ENCODE assay signal across 8 cellular contexts in genomic region chr6:44257753-44258324, GRCh38. TPM values are rescaled to one million over a fixed set of nuclear protein-coding genes. Genes with fewer than 3 reads are reported as not detected.
DNase-seq lines count a peak whose midpoint lies in the region; ATAC-seq, FAIRE-seq and TF ChIP-seq lines count a peak whose summit lies in the region.

No MANE protein-coding gene starts in this region.

- peak overlapping the region; percentile 90 for H3K9ac ChIP-seq in astrocyte (ENCODE audit: low read length)

- H3K4me3 ChIP-seq in astrocyte (ENCODE audit: insufficient read depth, low read depth, low read length), result peak overlapping the region; percentile 85
- peak overlapping the region; percentile 70 for H3K4me3 ChIP-seq in mononuclear cell (ENCODE audit: low read length)

- peaks cover 21% of the 10 kb centered on the region for H3K36me3 ChIP-seq in astrocyte (ENCODE audit: insufficient read depth, low read length)

- peaks cover 41% of the 10 kb centered on the region for H3K79me2 ChIP-seq in astrocyte (ENCODE audit: insufficient read depth, low read length)

- peak overlapping the region; percentile 93 for H3K27ac Mint-ChIP-seq in activated T-cell treated with anti-CD3 and anti-CD28 coated beads, Interleukin-2, amount 50 U/mL, for 72 hours
- peak overlapping the region; percentile 59 for H3K27ac Mint-ChIP-seq in astrocyte (ENCODE audit: unreplicated experiment)

- H3K27me3 ChIP-seq in astrocyte (ENCODE audit: insufficient read depth, low read length) (no peaks in the 10 kb centered on the region), mononuclear cell (ENCODE audit: insufficient read depth, low read length) (no peaks in the 10 kb centered on the region)

- ATAC-seq in activated T-cell treated with anti-CD3 and anti-CD28 coated beads, Interleukin-2, amount 50 U/mL, for 72 hours (replicated peaks in 1 of 2), result no peak
- peak; percentile 14 for ATAC-seq in HG03175 (IDR thresholded peaks at IDR 0.05; ENCODE audit: unreplicated experiment)

- H3K27me3 Mint-ChIP-seq in activated T-cell treated with anti-CD3 and anti-CD28 coated beads, Interleukin-2, amount 50 U/mL, for 72 hours (ENCODE audit: low read depth), result no peaks in the 10 kb centered on the region
- no peaks in the 10 kb centered on the region for H3K27me3 Mint-ChIP-seq in astrocyte (ENCODE audit: low read depth, unreplicated experiment)

- H3K4me1 ChIP-seq in astrocyte (ENCODE audit: insufficient read depth, low read length) (peaks cover 17% of the 10 kb centered on the region), mononuclear cell (ENCODE audit: insufficient read depth, low read length) (peaks cover 63% of the 10 kb centered on the region)

- peaks cover 64% of the 10 kb centered on the region for H3K4me1 Mint-ChIP-seq in activated T-cell treated with anti-CD3 and anti-CD28 coated beads, Interleukin-2, amount 50 U/mL, for 72 hours (ENCODE audit: low read depth)
- peaks cover 36% of the 10 kb centered on the region for H3K4me1 Mint-ChIP-seq in astrocyte (ENCODE audit: low read depth, unreplicated experiment)

- H4K20me1 ChIP-seq in astrocyte (ENCODE audit: insufficient read depth, low read length), result peaks cover 49% of the 10 kb centered on the region

- DNase-seq in activated T-cell treated with anti-CD3 and anti-CD28 coated beads, Interleukin-2, amount 50 U/mL, for 72 hours, result no peak
- no peak for DNase-seq in activated T-cell treated with anti-CD3 and anti-CD28 coated beads, Interleukin-2, amount 50 U/mL, for 48 hours
- no peak for DNase-seq in astrocyte (ENCODE audit: low read depth)
- no peak for DNase-seq in stimulated activated CD4-positive, alpha-beta T cell treated with anti-CD3 and anti-CD28 coated beads, Interleukin-4, amount 100 ng/mL, for 4 hours
- no peak for DNase-seq in NK-92 (lab: John Stamatoyannopoulos, UW; ENCODE audit: unreplicated experiment)
- DNase-seq in NCI-H2029 (lab: John Stamatoyannopoulos, UW), result no peak

- H3K9me3 ChIP-seq in astrocyte (ENCODE audit: insufficient read depth, low read depth, low read length), result no peaks in the 10 kb centered on the region
- no peaks in the 10 kb centered on the region for H3K9me3 ChIP-seq in mononuclear cell (ENCODE audit: low read depth, low read length)

- peaks cover 15 to 18% of the 10 kb centered on the region in 2 donors for H3K36me3 Mint-ChIP-seq in activated T-cell treated with anti-CD3 and anti-CD28 coated beads, Interleukin-2, amount 50 U/mL, for 72 hours (ENCODE audit: insufficient read depth in 2 of 2)
- peaks cover 10% of the 10 kb centered on the region for H3K36me3 Mint-ChIP-seq in astrocyte (ENCODE audit: low read depth, unreplicated experiment)

- peak overlapping the region; percentile 100 for H3K4me2 ChIP-seq in astrocyte (ENCODE audit: low read length)

- no peak for TF ChIP-seq CTCF in astrocyte (IDR thresholded peaks at IDR 0.05; ENCODE audit: insufficient read depth, low read depth, low read length)

- H3K4me3 Mint-ChIP-seq in activated T-cell treated with anti-CD3 and anti-CD28 coated beads, Interleukin-2, amount 50 U/mL, for 72 hours, result peak overlapping the region; percentile 77 to 82
- H3K4me3 Mint-ChIP-seq in astrocyte (ENCODE audit: unreplicated experiment), result peak overlapping the region; percentile 83

- H3K9me3 Mint-ChIP-seq in activated T-cell treated with anti-CD3 and anti-CD28 coated beads, Interleukin-2, amount 50 U/mL, for 72 hours, result no peaks in the 10 kb centered on the region
- H3K9me3 Mint-ChIP-seq in astrocyte (ENCODE audit: unreplicated experiment), result no peaks in the 10 kb centered on the region

- peak overlapping the region; percentile 51 for H3K27ac ChIP-seq in astrocyte (ENCODE audit: low read depth, low read length)

- no peak for FAIRE-seq in astrocyte (lab: Jason Lieb, UNC)

- peak overlapping the region; percentile 98 for H2AFZ ChIP-seq in astrocyte (ENCODE audit: low read depth, low read length)

RNA-seq across cellular contexts. Expression of gene SLC35B2, which starts 0.5 kb away (rescaled TPM):
- total RNA-seq in activated T-cell treated with anti-CD3 and anti-CD28 coated beads, Interleukin-2, amount 50 U/mL, for 72 hours, result 10 to 100 TPM; 13.9 to 16.9 TPM
- total RNA-seq in astrocyte (61.8 and 66.6 TPM in 2 replicates), mononuclear cell (8.2 TPM)

RNA-seq across cellular contexts. Expression of gene NFKBIE, which starts 7.5 kb away (rescaled TPM):
- total RNA-seq in activated T-cell treated with anti-CD3 and anti-CD28 coated beads, Interleukin-2, amount 50 U/mL, for 72 hours, result 10 to 100 TPM; 18.1 to 19.8 TPM
- total RNA-seq in astrocyte, result 10.1 and 11.0 TPM in 2 replicates
- total RNA-seq in mononuclear cell, result 125 TPM

RNA-seq across cellular contexts. Expression of gene HSP90AB1, which starts 10.9 kb away (rescaled TPM):
- 1,000 to 10,000 TPM in 1 of 2 donors, 100 to 1,000 TPM in 1; 915 to 1,109 TPM for total RNA-seq in activated T-cell treated with anti-CD3 and anti-CD28 coated beads, Interleukin-2, amount 50 U/mL, for 72 hours
- total RNA-seq in astrocyte (859 and 914 TPM in 2 replicates), mononuclear cell (442 TPM)

RNA-seq across cellular contexts. Expression of gene TMEM151B, which starts 12.4 kb away (rescaled TPM):
- under 1 TPM in 1 of 2 donors, not detected in 1; 0.25 TPM for total RNA-seq in activated T-cell treated with anti-CD3 and anti-CD28 coated beads, Interleukin-2, amount 50 U/mL, for 72 hours
- total RNA-seq in astrocyte, result 0.07 and 0.09 TPM in 2 replicates
- total RNA-seq in mononuclear cell, result not detected

RNA-seq across cellular contexts. Expression of gene SLC29A1, which starts 34.4 kb away (rescaled TPM):
- total RNA-seq in activated T-cell treated with anti-CD3 and anti-CD28 coated beads, Interleukin-2, amount 50 U/mL, for 72 hours, result 10 to 100 TPM; 21.7 to 28.0 TPM
- total RNA-seq in astrocyte (14.8 and 15.3 TPM in 2 replicates), mononuclear cell (4.4 TPM)
